ENCODE assay signal across 1 cellular context in genomic region chr22:23279781-23280180, GRCh38.
TF ChIP-seq lines count a peak whose summit lies in the region.

No MANE protein-coding gene starts in this region.

TF ChIP-seq in K562, 482 proteins besides CTCF, POLR2A, EP300 and RAD21 (continued from another document):
- TF ChIP-seq MTA2 (IDR thresholded peaks at IDR 0.05; ENCODE audit: low read depth): no peak
- TF ChIP-seq MIER1 (IDR thresholded peaks at IDR 0.05; ENCODE audit: low read depth): no peak
- TF ChIP-seq ATF7 (IDR thresholded peaks at IDR 0.05): no peak
- TF ChIP-seq SREBF1 (IDR thresholded peaks at IDR 0.05; ENCODE audit: borderline replicate concordance, low read depth, low read length): 0 out of 2 replicates have a peak, but pooled peaks have one; percentile 19
- TF ChIP-seq ELF4 (CRISPR knock-in tag; IDR thresholded peaks at IDR 0.05): no peak
- no peak for TF ChIP-seq CBX5 (IDR thresholded peaks at IDR 0.05; ENCODE audit: borderline replicate concordance, low read depth)
- no peak for TF ChIP-seq LEF1 (IDR thresholded peaks at IDR 0.05)
- no peak for TF ChIP-seq SP2 (IDR thresholded peaks at IDR 0.05; ENCODE audit: extremely low read depth, low read depth, low read length, poor library complexity, severe bottlenecking)
- no peak for TF ChIP-seq HCFC1 (IDR thresholded peaks at IDR 0.05; ENCODE audit: low read depth, low read length)
- no peak for TF ChIP-seq RBM15 (IDR thresholded peaks at IDR 0.05; ENCODE audit: insufficient read depth, low read length)
- TF ChIP-seq BDP1 (IDR thresholded peaks at IDR 0.05; ENCODE audit: insufficient read depth, insufficient read length): no peak
- no peak for TF ChIP-seq ZNF398 (CRISPR knock-in tag; IDR thresholded peaks at IDR 0.05)
- no peak for TF ChIP-seq SLC30A9 (CRISPR knock-in tag; IDR thresholded peaks at IDR 0.05)
- peak; percentile 62 for TF ChIP-seq JUND (IDR thresholded peaks at IDR 0.05; ENCODE audit: borderline replicate concordance, low read depth, low read length)
- TF ChIP-seq JUND (tag; IDR thresholded peaks at IDR 0.05; ENCODE audit: borderline replicate concordance, low read depth, low read length): no peak
- TF ChIP-seq ZBTB7A (IDR thresholded peaks at IDR 0.05; ENCODE audit: borderline replicate concordance, control insufficient read depth, low read depth, low read length): no peak
- TF ChIP-seq THRA (IDR thresholded peaks at IDR 0.05): no peak
- TF ChIP-seq NCOR1 (IDR thresholded peaks at IDR 0.05): no peak
- TF ChIP-seq ZBTB43 (CRISPR knock-in tag; IDR thresholded peaks at IDR 0.05): no peak
